Comparison of ENCODE assay signal across 18 cellular contexts in the genomic region with DNA sequence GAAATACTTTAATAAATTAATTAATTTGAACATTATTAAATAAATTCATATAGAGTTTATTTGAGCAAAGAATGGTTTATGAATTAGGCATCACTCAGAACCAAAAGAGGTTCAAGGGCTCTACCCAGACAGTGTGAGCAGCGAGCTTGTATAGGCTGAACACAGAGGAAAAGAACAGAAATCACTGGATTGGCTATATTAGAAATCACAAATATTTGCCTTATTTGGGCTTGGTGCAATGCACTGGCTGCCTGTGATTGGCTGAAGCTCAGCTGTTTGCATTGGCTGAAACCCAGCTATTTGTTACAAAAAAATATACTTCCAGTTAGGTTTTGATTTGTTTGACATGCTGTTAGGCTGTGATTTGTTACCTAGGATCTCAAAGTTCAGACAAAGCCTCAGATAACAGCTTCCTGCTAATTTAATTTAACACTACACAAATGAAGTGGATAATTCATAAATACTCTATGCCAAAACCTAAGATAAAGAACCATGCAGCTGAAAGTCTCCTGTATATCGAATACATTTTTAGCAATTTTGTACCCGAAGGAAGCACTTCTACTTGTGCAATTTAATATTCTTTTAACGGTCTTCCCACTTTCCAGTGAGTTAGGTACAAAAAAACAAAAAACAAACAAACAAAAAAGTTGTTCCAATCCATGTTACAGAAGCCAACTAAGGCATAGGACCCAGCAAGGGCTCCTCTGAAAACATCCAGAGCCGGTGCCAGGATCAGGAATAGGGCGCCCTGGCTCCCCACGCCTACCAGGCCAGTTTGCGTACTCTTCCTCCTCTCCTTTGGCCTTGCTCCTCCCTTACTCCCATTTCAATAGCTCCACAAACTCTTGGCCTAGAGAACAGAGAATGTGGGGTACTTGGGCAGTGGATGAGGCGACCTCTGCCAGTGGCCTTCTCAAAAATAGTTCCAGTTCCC.
DNase-seq lines count a peak whose midpoint lies in the region; ATAC-seq, FAIRE-seq and TF ChIP-seq lines count a peak whose summit lies in the region.
"Had no signal": no experiment of that assay in that cellular context is flagged by ENCODE, and none has a peak within 500 bp of the region (broad histone marks: within the 10 kb centered on the region; RNA-seq: fewer than 3 reads in every experiment).

No MANE protein-coding gene starts in this region.

- H3K36me3 ChIP-seq in SK-N-SH (replicated peaks in 1 of 2; ENCODE audit: control insufficient read depth in 1 of 2, insufficient read depth in 2 of 2, low read length in 1 of 2), result no peaks in the 10 kb centered on the region
- H3K36me3 ChIP-seq in kidney (ENCODE audit: control insufficient read depth in 1 of 2, insufficient read depth in 2 of 2, low read length in 2 of 2), result no peaks in the 10 kb centered on the region
- H3K36me3 ChIP-seq in aorta (ENCODE audit: control insufficient read depth in 1 of 2, insufficient read depth in 2 of 2, low read length in 1 of 2), result no peaks in the 10 kb centered on the region
- no peaks in the 10 kb centered on the region for H3K36me3 ChIP-seq in neuronal stem cell (replicated peaks in 1 of 2; ENCODE audit: control insufficient read depth in 2 of 2, insufficient read depth in 2 of 2, low read length in 2 of 2)

- H2AK5ac ChIP-seq in neuronal stem cell (ENCODE audit: low read depth, low read length), result no peak overlapping the region

- 81% methylated on average over 9 of the region's 9 CpGs for WGBS in SK-N-SH (ENCODE audit: low lambda C conversion rate)
- 75 to 77% methylated on average over 9 of the region's 9 CpGs for WGBS in aorta, 2 donors
- WGBS in neuronal stem cell (ENCODE audit: extremely low coverage in 2 of 2, insufficient read length in 2 of 2, insufficient replicate concordance in 1 of 2), 2 donors, result no CpG with 5 or more reads among the region's 9 CpGs

- H3K27me3 Mint-ChIP-seq in progenitor cell of endocrine pancreas, result no peaks in the 10 kb centered on the region
- H3K27me3 Mint-ChIP-seq in activated CD8-positive, alpha-beta T cell treated with anti-CD3 and anti-CD28 coated beads, Interleukin-2, amount 10 ng/mL, durations not matched to agents 7 days and 5 days (ENCODE audit: low read depth), result peaks cover 18% of the 10 kb centered on the region

- no peaks in the 10 kb centered on the region for H3F3A ChIP-seq in SK-N-SH (replicated peaks; ENCODE audit: insufficient read depth)

- DNase-seq in SK-N-SH (no peak), kidney (peak; percentile 48), progenitor cell of endocrine pancreas (ENCODE audit: low spot score, unreplicated experiment) (no peak), aorta (no peak), neuronal stem cell (ENCODE audit: low spot score) (no peak)
- no peak for DNase-seq in activated CD8-positive, alpha-beta T cell treated with anti-CD3 and anti-CD28 coated beads, Interleukin-2, amount 10 ng/mL, durations not matched to agents 7 days and 5 days
- DNase-seq: CD8-positive, alpha-beta T cell; DMS79 treated with DMSO at 0.1 percent for 48 hours; KBM-7; MV-4-11; NCI-H1417; NCI-H2029; SHP77 treated with DMSO at 0.1 percent for 48 hours had no signal

- peaks cover 8% of the 10 kb centered on the region for H3K4me1 Mint-ChIP-seq in progenitor cell of endocrine pancreas (ENCODE audit: low read depth)
- H3K4me1 Mint-ChIP-seq in activated CD8-positive, alpha-beta T cell treated with anti-CD3 and anti-CD28 coated beads, Interleukin-2, amount 10 ng/mL, durations not matched to agents 7 days and 5 days (ENCODE audit: low read depth), result no peaks in the 10 kb centered on the region

- H4K20me1 ChIP-seq in SK-N-SH (ENCODE audit: insufficient read depth), result no peaks in the 10 kb centered on the region

- H3K4ac ChIP-seq in neuronal stem cell (ENCODE audit: low read length), result no peak overlapping the region

- H3K27ac ChIP-seq in SK-N-SH (ENCODE audit: low read depth in 2 of 2, low read length in 1 of 2) (no peak overlapping the region), kidney (ENCODE audit: low read depth in 2 of 2, low read length in 2 of 2) (peak overlapping the region in 1 of 2 donors; percentile 76), aorta (ENCODE audit: low read depth in 1 of 2, low read length in 2 of 2) (no peak overlapping the region), neuronal stem cell (replicated peaks; ENCODE audit: low read length) (no peak overlapping the region)

- H3K27ac Mint-ChIP-seq in progenitor cell of endocrine pancreas, result peak overlapping the region; percentile 46
- no peak overlapping the region for H3K27ac Mint-ChIP-seq in activated CD8-positive, alpha-beta T cell treated with anti-CD3 and anti-CD28 coated beads, Interleukin-2, amount 10 ng/mL, durations not matched to agents 7 days and 5 days
- H3K27ac Mint-ChIP-seq: CD8-positive, alpha-beta T cell had no signal

- no peak for TF ChIP-seq EP300 in SK-N-SH (IDR thresholded peaks at IDR 0.05; ENCODE audit: borderline replicate concordance in 1 of 2, low read depth in 1 of 2, low read length in 1 of 2)

- H4K8ac ChIP-seq in neuronal stem cell (ENCODE audit: low read depth, low read length), result no peak overlapping the region

- H3K9ac ChIP-seq in SK-N-SH (no peak overlapping the region), kidney (ENCODE audit: low read length in 2 of 2) (no peak overlapping the region), neuronal stem cell (ENCODE audit: low read depth, low read length, poor library complexity) (no peak overlapping the region)

- no peak overlapping the region for H2BK15ac ChIP-seq in neuronal stem cell (ENCODE audit: low read length)

- H3K23ac ChIP-seq in neuronal stem cell (ENCODE audit: low read depth, low read length, poor library complexity), result no peak overlapping the region

- H4K91ac ChIP-seq in neuronal stem cell (ENCODE audit: low read depth, low read length, poor library complexity), result no peak overlapping the region

- TF ChIP-seq CTCF in SK-N-SH (IDR thresholded peaks at IDR 0.05) (no peak), kidney (IDR thresholded peaks at IDR 0.05; ENCODE audit: borderline replicate concordance, extremely low read depth, insufficient read depth) (no peak), progenitor cell of endocrine pancreas (IDR thresholded peaks at IDR 0.05; ENCODE audit: unreplicated experiment) (no peak)

- no peaks in the 10 kb centered on the region for H3K79me2 ChIP-seq in SK-N-SH (ENCODE audit: insufficient read depth)

- no peak overlapping the region for H3K4me3 ChIP-seq in SK-N-SH (ENCODE audit: low read depth in 2 of 2, low read length in 1 of 2)
- H3K4me3 ChIP-seq in kidney (ENCODE audit: low read length in 2 of 2), result no peak overlapping the region
- no peak overlapping the region for H3K4me3 ChIP-seq in aorta (ENCODE audit: low read length in 2 of 2)
- no peak overlapping the region for H3K4me3 ChIP-seq in neuronal stem cell (ENCODE audit: low read length in 2 of 2)

- no peak overlapping the region for H3K14ac ChIP-seq in neuronal stem cell (ENCODE audit: low read length)

- no peaks in the 10 kb centered on the region for H3K9me2 ChIP-seq in SK-N-SH

- CTCF ChIA-PET in SK-N-SH (lab: Yijun Ruan, JAX), result interaction anchor here (0.8 to 1.0 kb wide), 2 partner anchors 11 to 892 kb away, joined by 3 to 4 read pairs; no protein-coding TSS in a partner anchor
- CTCF ChIA-PET in activated CD8-positive, alpha-beta T cell treated with anti-CD3 and anti-CD28 coated beads, Interleukin-2, amount 10 ng/mL, durations not matched to agents 7 days and 5 days (lab: Charles Lee), result interaction anchor here (0.6 to 0.9 kb wide), 2 partner anchors 9 to 530 kb away, joined by 3 read pairs; no protein-coding TSS in a partner anchor

- no peak overlapping the region for H2AFZ ChIP-seq in SK-N-SH (ENCODE audit: low read depth)
- H2AFZ ChIP-seq in neuronal stem cell (ENCODE audit: low read length), result no peak overlapping the region

- TF ChIP-seq RAD21 in SK-N-SH (IDR thresholded peaks at IDR 0.05; ENCODE audit: low read length), result no peak

- H3K18ac ChIP-seq in neuronal stem cell (ENCODE audit: low read length), result no peak overlapping the region

- H3K27me3 ChIP-seq in SK-N-SH (ENCODE audit: insufficient read depth), result no peaks in the 10 kb centered on the region
- H3K27me3 ChIP-seq in aorta (ENCODE audit: control insufficient read depth in 1 of 2, insufficient read depth in 2 of 2, low read length in 1 of 2), result no peaks in the 10 kb centered on the region
- no peaks in the 10 kb centered on the region for H3K27me3 ChIP-seq in neuronal stem cell (ENCODE audit: control insufficient read depth in 3 of 3, insufficient read depth in 3 of 3, low read depth in 1 of 3, low read length in 3 of 3)

- no peak overlapping the region for H2BK120ac ChIP-seq in neuronal stem cell (ENCODE audit: low read depth, low read length)

- ATAC-seq in SK-N-SH treated with all-trans-retinoic acid at 6 μM for 48 hours, result peak; percentile 30; the same call in 1 of the 3 replicates
- no peak for ATAC-seq in aorta (ENCODE audit: low FRiP score)
- ATAC-seq in activated CD8-positive, alpha-beta T cell treated with anti-CD3 and anti-CD28 coated beads, Interleukin-2, amount 10 ng/mL, durations not matched to agents 7 days and 5 days, result no peak
- ATAC-seq in HG02588 (IDR thresholded peaks at IDR 0.05; ENCODE audit: unreplicated experiment), result no peak
- ATAC-seq: CD8-positive, alpha-beta T cell; HCT116 had no signal

- no peak overlapping the region for H2BK12ac ChIP-seq in neuronal stem cell (ENCODE audit: low read length)

- H2BK5ac ChIP-seq in neuronal stem cell (ENCODE audit: low read length), result no peak overlapping the region

- intact Hi-C loops in kidney (cut with DNase I), result no loop called here
- intact Hi-C loops in aorta (cut with DNase I), result no loop called here

- no peak overlapping the region for H3K4me3 Mint-ChIP-seq in progenitor cell of endocrine pancreas (ENCODE audit: low read depth)
- no peak overlapping the region for H3K4me3 Mint-ChIP-seq in activated CD8-positive, alpha-beta T cell treated with anti-CD3 and anti-CD28 coated beads, Interleukin-2, amount 10 ng/mL, durations not matched to agents 7 days and 5 days
- H3K4me3 Mint-ChIP-seq: CD8-positive, alpha-beta T cell had no signal

- FAIRE-seq in kidney (lab: Jason Lieb, UNC), result no peak
- FAIRE-seq: D721Med, RCC 7860 had no signal

- H3K36me3 Mint-ChIP-seq in progenitor cell of endocrine pancreas (ENCODE audit: insufficient read depth), result no peaks in the 10 kb centered on the region
- H3K36me3 Mint-ChIP-seq in activated CD8-positive, alpha-beta T cell treated with anti-CD3 and anti-CD28 coated beads, Interleukin-2, amount 10 ng/mL, durations not matched to agents 7 days and 5 days (ENCODE audit: low read depth), result no peaks in the 10 kb centered on the region
- H3K36me3 Mint-ChIP-seq: CD8-positive, alpha-beta T cell had no signal

- H3K4me1 ChIP-seq in SK-N-SH (ENCODE audit: control insufficient read depth in 1 of 2, insufficient read depth in 2 of 2, low read depth in 1 of 2, low read length in 1 of 2) (no peaks in the 10 kb centered on the region), kidney (ENCODE audit: control insufficient read depth in 1 of 2, insufficient read depth in 1 of 2, low read depth in 1 of 2, low read length in 2 of 2) (no peaks in the 10 kb centered on the region), aorta (ENCODE audit: control insufficient read depth in 1 of 2, insufficient read depth in 2 of 2, low read length in 2 of 2) (no peaks in the 10 kb centered on the region), neuronal stem cell (ENCODE audit: control insufficient read depth in 2 of 2, insufficient read depth in 1 of 2, low read depth in 1 of 2, low read length in 2 of 2) (no peaks in the 10 kb centered on the region)

- H3K79me1 ChIP-seq in neuronal stem cell (ENCODE audit: low read depth, low read length), result no peaks in the 10 kb centered on the region

- no peaks in the 10 kb centered on the region for H3K9me3 Mint-ChIP-seq in progenitor cell of endocrine pancreas (ENCODE audit: low read depth)
- H3K9me3 Mint-ChIP-seq in activated CD8-positive, alpha-beta T cell treated with anti-CD3 and anti-CD28 coated beads, Interleukin-2, amount 10 ng/mL, durations not matched to agents 7 days and 5 days (ENCODE audit: insufficient read depth), result no peaks in the 10 kb centered on the region
- H3K9me3 Mint-ChIP-seq: CD8-positive, alpha-beta T cell had no signal

- H3K4me2 ChIP-seq in SK-N-SH, result no peak overlapping the region
- H3K4me2 ChIP-seq in neuronal stem cell (ENCODE audit: insufficient read depth, low read length, poor library complexity, severe bottlenecking), result no peak overlapping the region

- H3K9me3 ChIP-seq in SK-N-SH, result no peaks in the 10 kb centered on the region
- H3K9me3 ChIP-seq in kidney (ENCODE audit: control insufficient read depth in 1 of 2, low read length in 2 of 2), result no peaks in the 10 kb centered on the region
- H3K9me3 ChIP-seq in aorta (ENCODE audit: control insufficient read depth, low read length), result no peaks in the 10 kb centered on the region
- no peaks in the 10 kb centered on the region for H3K9me3 ChIP-seq in neuronal stem cell (replicated peaks in 1 of 2; ENCODE audit: control insufficient read depth in 2 of 2, insufficient read depth in 1 of 2, low read depth in 1 of 2, low read length in 2 of 2)

- POLR2A ChIA-PET in SK-N-SH (lab: Yijun Ruan, JAX), result no interaction called here
- POLR2A ChIA-PET in activated CD8-positive, alpha-beta T cell treated with anti-CD3 and anti-CD28 coated beads, Interleukin-2, amount 10 ng/mL, durations not matched to agents 7 days and 5 days (lab: Charles Lee), result interaction anchor here (0.6 kb wide), 1 partner anchor 48 kb away, joined by 3 read pairs; no protein-coding TSS in a partner anchor
